ENCODE assay signal across 8 cellular contexts in genomic region chr16:15482068-15482747, GRCh38. TPM values are rescaled to one million over a fixed set of nuclear protein-coding genes. Genes with fewer than 3 reads are reported as not detected.
DNase-seq lines count a peak whose midpoint lies in the region; TF ChIP-seq lines count a peak whose summit lies in the region.

No MANE protein-coding gene starts in this region.

- peaks cover 15% of the 10 kb centered on the region for H3K4me1 Mint-ChIP-seq in CD14-positive monocyte

- no peak overlapping the region for H3K4me3 ChIP-seq in skeletal muscle satellite cell (ENCODE audit: low read length)
- no peak overlapping the region for H3K4me3 ChIP-seq in OCI-LY7 (ENCODE audit: low read depth, low read length, poor library complexity, severe bottlenecking)

- H3K27me3 ChIP-seq in skeletal muscle satellite cell (ENCODE audit: control insufficient read depth, insufficient read depth, low read length), result no peaks in the 10 kb centered on the region

- H3K9me3 ChIP-seq in skeletal muscle satellite cell (replicated peaks; ENCODE audit: low read length), result no peaks in the 10 kb centered on the region
- H3K9me3 ChIP-seq in OCI-LY7 (ENCODE audit: low read length), result no peaks in the 10 kb centered on the region

- no peaks in the 10 kb centered on the region for H3K36me3 Mint-ChIP-seq in CD14-positive monocyte

- H2AFZ ChIP-seq in OCI-LY7 (ENCODE audit: low read length), result no peak overlapping the region

- H3K4me2 ChIP-seq in skeletal muscle satellite cell (ENCODE audit: low read length) (peak overlapping the region; percentile 5), OCI-LY7 (ENCODE audit: low read length) (no peak overlapping the region)

- TF ChIP-seq CTCF in GM10266 (IDR thresholded peaks at IDR 0.05; ENCODE audit: control insufficient read depth, insufficient read depth, low read depth, missing control alignments), result no peak
- TF ChIP-seq CTCF in CD14-positive monocyte (IDR thresholded peaks at IDR 0.05), result no peak
- TF ChIP-seq CTCF in OCI-LY7 (conservative IDR thresholded peaks at IDR 0.05; ENCODE audit: low read length), result no peak

- H3K9me2 ChIP-seq in OCI-LY7 (ENCODE audit: insufficient read depth, low read length), result no peaks in the 10 kb centered on the region

- no TSS peak for BruUV-seq in OCI-LY7 (replicated peaks; lab: Mats Ljungman, UMichigan)

- no peaks in the 10 kb centered on the region for H4K20me1 ChIP-seq in OCI-LY7 (ENCODE audit: insufficient read depth, low read length)

- peak; percentile 86 for DNase-seq in AG20443 (ENCODE audit: low spot score)
- DNase-seq in M059J (ENCODE audit: low read depth), result peak; percentile 99
- DNase-seq in activated T-cell treated with anti-CD3 and anti-CD28 coated beads, Interleukin-2, amount 50 U/mL, for 48 hours, result peak; percentile 54 to 60
- DNase-seq in head of caudate nucleus, result peak; percentile 16 to 91 (median 66)
- no peak for DNase-seq in GM10266 (ENCODE audit: extremely low spot score)
- DNase-seq in CD14-positive monocyte (ENCODE audit: low spot score), result no peak
- no peak for DNase-seq in OCI-LY7 (ENCODE audit: low spot score)

- no peak overlapping the region for H3K9ac ChIP-seq in skeletal muscle satellite cell (ENCODE audit: low read depth, low read length)

- POLR2A ChIA-PET in OCI-LY7 (lab: Charles Lee), result no interaction called here

- H3K36me3 ChIP-seq in skeletal muscle satellite cell (ENCODE audit: insufficient read depth, low read length) (no peaks in the 10 kb centered on the region), OCI-LY7 (ENCODE audit: insufficient read depth, low read length) (no peaks in the 10 kb centered on the region)

- no peak overlapping the region for H3K27ac ChIP-seq in OCI-LY7 (ENCODE audit: low read depth, low read length, poor library complexity, severe bottlenecking)

- no peaks in the 10 kb centered on the region for H3K79me2 ChIP-seq in OCI-LY7 (ENCODE audit: insufficient read depth, low read depth, low read length)

- peak overlapping the region in 2 of 7 donors; percentile 30 to 82 for H3K27ac Mint-ChIP-seq in CD14-positive monocyte

- H3K9me3 Mint-ChIP-seq in CD14-positive monocyte, result peaks cover 0 to 2% (median 0%) of the 10 kb centered on the region in 7 donors

- H3K4me3 Mint-ChIP-seq in CD14-positive monocyte, result no peak overlapping the region

- intact Hi-C loops in head of caudate nucleus (cut with DNase I), result no loop called here
- intact Hi-C loops in CD14-positive monocyte (cut with micrococcal nuclease), result no loop called here
- intact Hi-C loops in OCI-LY7 (cut with micrococcal nuclease; ENCODE audit: unreplicated experiment), result no loop called here

- CTCF ChIA-PET in OCI-LY7 (lab: Charles Lee; ENCODE audit: unreplicated experiment), result no interaction called here

- peaks cover 10% of the 10 kb centered on the region for H3K4me1 ChIP-seq in skeletal muscle satellite cell (ENCODE audit: control insufficient read depth, insufficient read depth, low read length)
- H3K4me1 ChIP-seq in OCI-LY7 (ENCODE audit: insufficient read depth, low read length, poor library complexity, severe bottlenecking), result no peaks in the 10 kb centered on the region

- peaks cover 0 to 2% (median 2%) of the 10 kb centered on the region in 3 donors for H3K27me3 Mint-ChIP-seq in CD14-positive monocyte (ENCODE audit: low read depth in 3 of 3)

RNA-seq across cellular contexts. Expression of gene BMERB1, which starts 47.8 kb away (rescaled TPM):
- 12.8 and 25.5 TPM in 2 replicates for total RNA-seq in M059J (2014; rRNA removed; shearing (Covaris generic))
- 27.4 and 32.1 TPM in 2 replicates for total RNA-seq in skeletal muscle satellite cell (2012; rRNA removed)
- polyA plus RNA-seq in CD14-positive monocyte, result under 1 TPM; 0.11 TPM
- not detected in 2 replicates for total RNA-seq in OCI-LY7 (2014; rRNA removed; shearing (Covaris generic))
- not detected in 2 replicates for total RNA-seq in OCI-LY7 (2022)

Comparison
In these comparisons a context has a peak if more than half of its experiments do, and no peak if none do; other contexts are left out.
1. DNase-seq: peak in AG20443 (single experiment), M059J (single experiment), activated T-cell treated with anti-CD3 and anti-CD28 coated beads, Interleukin-2, amount 50 U/mL, for 48 hours (2 of 2) and head of caudate nucleus (42 of 42); none in GM10266 (single experiment), CD14-positive monocyte (single experiment) and OCI-LY7 (single experiment).
2. RNA of gene BMERB1, which starts 47.8 kb away (total RNA-seq): 12.8 to 25.5 TPM in M059J; not detected in OCI-LY7; every median in the first group is over 10 times any median in the second.